8 cellular contexts compared by ENCODE assay signal in genomic region chr16:2884041-2884451, GRCh38. TPM values are rescaled to one million over a fixed set of nuclear protein-coding genes. Genes with fewer than 3 reads are reported as not detected.
DNase-seq lines count a peak whose midpoint lies in the region; ATAC-seq and TF ChIP-seq lines count a peak whose summit lies in the region.

No MANE protein-coding gene starts in this region.

- no peaks in the 10 kb centered on the region for H3K36me3 ChIP-seq in KOPT-K1 (ENCODE audit: insufficient read depth, low read length)

- no peak for ATAC-seq in central memory CD8-positive, alpha-beta T cell (replicated peaks; ENCODE audit: extremely low read depth, poor library complexity, severe bottlenecking)
- ATAC-seq in natural killer cell (no peak), left colon (no peak), HG03439 (IDR thresholded peaks at IDR 0.05; ENCODE audit: unreplicated experiment) (no peak), HG02973 (IDR thresholded peaks at IDR 0.05; ENCODE audit: unreplicated experiment) (no peak)

- no peaks in the 10 kb centered on the region for H3K27me3 Mint-ChIP-seq in central memory CD8-positive, alpha-beta T cell
- H3K27me3 Mint-ChIP-seq in natural killer cell (ENCODE audit: low read depth in 2 of 2): no peaks in the 10 kb centered on the region

- peak overlapping the region; percentile 90 for H3K4me3 Mint-ChIP-seq in central memory CD8-positive, alpha-beta T cell
- H3K4me3 Mint-ChIP-seq in natural killer cell: peak overlapping the region; percentile 81

- peaks cover 15% of the 10 kb centered on the region for H3K9me3 ChIP-seq in KOPT-K1 (ENCODE audit: insufficient read depth, low read length, poor library complexity, severe bottlenecking)

- no peaks in the 10 kb centered on the region for H3K9me3 Mint-ChIP-seq in central memory CD8-positive, alpha-beta T cell
- H3K9me3 Mint-ChIP-seq in natural killer cell: no peaks in the 10 kb centered on the region

- peak overlapping the region; percentile 73 for H3K27ac ChIP-seq in KOPT-K1 (ENCODE audit: low read depth, low read length, poor library complexity, severe bottlenecking)

- H3K36me3 Mint-ChIP-seq in central memory CD8-positive, alpha-beta T cell (ENCODE audit: insufficient read depth): peaks cover 8% of the 10 kb centered on the region
- no peaks in the 10 kb centered on the region for H3K36me3 Mint-ChIP-seq in natural killer cell

- peak overlapping the region; percentile 93 for H3K27ac Mint-ChIP-seq in central memory CD8-positive, alpha-beta T cell (ENCODE audit: low read depth)
- H3K27ac Mint-ChIP-seq in natural killer cell: peak overlapping the region; percentile 94 to 96

- peaks cover 13% of the 10 kb centered on the region for H3K4me1 Mint-ChIP-seq in central memory CD8-positive, alpha-beta T cell
- H3K4me1 Mint-ChIP-seq in natural killer cell: peaks cover 7 to 18% of the 10 kb centered on the region in 2 donors

- H3K4me3 ChIP-seq in AG10803 (ENCODE audit: low read length): peak overlapping the region; percentile 83

- DNase-seq in AG10803 (ENCODE audit: low read depth) (no peak), natural killer cell (no peak), left colon (no peak), NCI-H1436 (lab: John Stamatoyannopoulos, UW) (no peak)
- DNase-seq in central memory CD8-positive, alpha-beta T cell (ENCODE audit: low spot score in 2 of 2): no peak

- intact Hi-C loops in natural killer cell (cut with micrococcal nuclease) (loop anchor here (5.0 kb wide), 1 partner anchor 42 kb away; no protein-coding TSS in a partner anchor), left colon (cut with DNase I, micrococcal nuclease) (no loop called here)

- TF ChIP-seq CTCF in AG10803 (conservative IDR thresholded peaks at IDR 0.05; ENCODE audit: low read length): no peak
- no peak for TF ChIP-seq CTCF in natural killer cell (IDR thresholded peaks at IDR 0.05)

RNA-seq across cellular contexts. Expression of gene FLYWCH2, which starts 1.0 kb away (rescaled TPM):
- total RNA-seq in natural killer cell: 10 to 100 TPM; 12.0 to 12.7 (median 12.6) TPM
- 10 to 100 TPM; 20.7 to 30.8 TPM for total RNA-seq in left colon

RNA-seq across cellular contexts. Expression of gene PRSS22, which starts 26.1 kb away (rescaled TPM):
- total RNA-seq in natural killer cell (1 to 10 TPM; 1.5 to 7.7 (median 3.3) TPM), left colon (10 to 100 TPM in 1 of 2 donors, under 1 TPM in 1; 0.78 to 12.9 TPM)

RNA-seq across cellular contexts. Expression of gene FLYWCH1, which starts 27.7 kb away (rescaled TPM):
- total RNA-seq in natural killer cell (100 to 1,000 TPM in 2 of 3 donors, 10 to 100 TPM in 1; 85.1 to 148 (median 130) TPM), left colon (10 to 100 TPM; 23.0 to 27.3 TPM)

RNA-seq across cellular contexts. Expression of gene ZG16B, which starts 53.9 kb away (rescaled TPM):
- total RNA-seq in natural killer cell (1 to 10 TPM in 2 of 3 donors, under 1 TPM in 1; 0.78 to 1.5 (median 1.1) TPM), left colon (10 to 100 TPM; 40.9 to 50.0 TPM)
